ENCODE assay signal across 7 cellular contexts in genomic region chr1:90707363-90707710, GRCh38. TPM values are rescaled to one million over a fixed set of nuclear protein-coding genes. Genes with fewer than 3 reads are reported as not detected.
DNase-seq lines count a peak whose midpoint lies in the region; ATAC-seq and TF ChIP-seq lines count a peak whose summit lies in the region.

No MANE protein-coding gene starts in this region.

- no peaks in the 10 kb centered on the region for H3K9me3 ChIP-seq in HUES48 (ENCODE audit: control insufficient read depth, insufficient read depth, low read length)
- no peaks in the 10 kb centered on the region for H3K9me3 ChIP-seq in iPS-18a (ENCODE audit: control insufficient read depth, low read depth, low read length)

- CTCF ChIA-PET in WTC11 (lab: Charles Lee) = interaction anchor here (0.5 to 5.6 kb wide), 17 partner anchors 8 to 757 kb away, joined by 3 to 34 read pairs (median 6); partner anchors contain the start of gene BARHL2

- H3K27ac ChIP-seq in HUES48 (ENCODE audit: low read depth, low read length) (no peak overlapping the region), iPS-18a (ENCODE audit: low read length) (no peak overlapping the region)

- no peaks in the 10 kb centered on the region for H3K9me3 Mint-ChIP-seq in WTC11

- peaks cover 96% of the 10 kb centered on the region for H3K27me3 Mint-ChIP-seq in WTC11 (ENCODE audit: low read depth)

- H3K27me3 ChIP-seq in HUES48 (ENCODE audit: control insufficient read depth, insufficient read depth, low read length) = peaks cover 97% of the 10 kb centered on the region
- peaks cover 91% of the 10 kb centered on the region for H3K27me3 ChIP-seq in iPS-18a (ENCODE audit: control insufficient read depth, insufficient read depth, low read length)

- peak overlapping the region; percentile 71 for H3K4me3 Mint-ChIP-seq in WTC11

- H3K4me1 ChIP-seq in HUES48 (ENCODE audit: control insufficient read depth, insufficient read depth, low read length) (peaks cover 30% of the 10 kb centered on the region), iPS-18a (ENCODE audit: control insufficient read depth, low read depth, low read length) (peaks cover 23% of the 10 kb centered on the region)

- POLR2A ChIA-PET in WTC11 (lab: Charles Lee) = interaction anchor here (0.6 to 1.0 kb wide), 3 partner anchors 9 to 682 kb away, joined by 3 to 4 read pairs (median 3); partner anchors contain the start of gene BARHL2

- DNase-seq in WTC11 (ENCODE audit: low spot score) (peak; percentile 87), smooth muscle cell of the brain vasculature (ENCODE audit: low read depth, low spot score) (peak; percentile 2), dedifferentiated amniotic fluid mesenchymal stem cell (ENCODE audit: extremely low spot score) (no peak)
- DNase-seq in stimulated activated CD8-positive, alpha-beta memory T cell treated with anti-CD3 and anti-CD28 coated beads, Interleukin-4, amount 100 ng/mL, for 48 hours = no peak
- DNase-seq in stimulated activated CD4-positive, alpha-beta T cell treated with anti-CD3 and anti-CD28 coated beads, Interleukin-2, amount 100 ng/mL, for 24 hours = no peak

- peak; percentile 73 for ATAC-seq in WTC11

- no peak overlapping the region for H3K9ac ChIP-seq in HUES48 (ENCODE audit: low read depth, low read length)
- H3K9ac ChIP-seq in iPS-18a (ENCODE audit: low read length) = no peak overlapping the region

- TF ChIP-seq CTCF in WTC11 (IDR thresholded peaks at IDR 0.05) = no peak

- H3K36me3 ChIP-seq in HUES48 (ENCODE audit: control insufficient read depth, insufficient read depth, low read length) (no peaks in the 10 kb centered on the region), iPS-18a (ENCODE audit: control insufficient read depth, low read depth, low read length) (no peaks in the 10 kb centered on the region)

- no peak overlapping the region for H3K27ac Mint-ChIP-seq in WTC11

- peaks cover 68% of the 10 kb centered on the region for H3K4me1 Mint-ChIP-seq in WTC11

- no peaks in the 10 kb centered on the region for H3K36me3 Mint-ChIP-seq in WTC11

- H3K4me3 ChIP-seq in HUES48 (ENCODE audit: low read depth, low read length) = peak overlapping the region; percentile 54
- peak overlapping the region; percentile 53 for H3K4me3 ChIP-seq in iPS-18a (ENCODE audit: low read length)

TF ChIP-seq in WTC11, 78 proteins besides CTCF, POLR2A, EP300 and RAD21:
- TF ChIP-seq ATF2 (CRISPR knock-in tag; IDR thresholded peaks at IDR 0.05; ENCODE audit: borderline replicate concordance, low read depth) (no peak), ESRRA (CRISPR knock-in tag; IDR thresholded peaks at IDR 0.05; ENCODE audit: borderline replicate concordance) (no peak), RELA (CRISPR knock-in tag; IDR thresholded peaks at IDR 0.05; ENCODE audit: borderline replicate concordance) (no peak), CREM (CRISPR knock-in tag; IDR thresholded peaks at IDR 0.05) (0 out of 2 replicates have a peak, but pooled peaks have one; percentile 7), MYBL2 (CRISPR knock-in tag; IDR thresholded peaks at IDR 0.05) (no peak), USF1 (CRISPR knock-in tag; IDR thresholded peaks at IDR 0.05) (no peak), TP53 (CRISPR knock-in tag; IDR thresholded peaks at IDR 0.05) (no peak), ZNF416 (CRISPR knock-in tag; IDR thresholded peaks at IDR 0.05) (no peak), TEAD1 (CRISPR knock-in tag; IDR thresholded peaks at IDR 0.05) (peak; percentile 52; the same call in 1 of the 2 replicates), GTF2I (CRISPR knock-in tag; conservative IDR thresholded peaks at IDR 0.05) (no peak), JUN (CRISPR knock-in tag; IDR thresholded peaks at IDR 0.05) (no peak), TCF7 (CRISPR knock-in tag; IDR thresholded peaks at IDR 0.05; ENCODE audit: low read depth) (no peak)

RNA-seq across cellular contexts. Expression of gene BARHL2, which starts 9.8 kb away (rescaled TPM):
- total RNA-seq in WTC11 (2021) = not detected in 3 replicates

Comparison
In these comparisons a context has a peak if more than half of its experiments do, and no peak if none do; other contexts are left out.
1. DNase-seq: peak in WTC11 (single experiment) and smooth muscle cell of the brain vasculature (single experiment); none in stimulated activated CD8-positive, alpha-beta memory T cell treated with anti-CD3 and anti-CD28 coated beads, Interleukin-4, amount 100 ng/mL, for 48 hours (single experiment), dedifferentiated amniotic fluid mesenchymal stem cell (single experiment) and stimulated activated CD4-positive, alpha-beta T cell treated with anti-CD3 and anti-CD28 coated beads, Interleukin-2, amount 100 ng/mL, for 24 hours (0 of 2).